Comparison of ENCODE assay signal across 20 cellular contexts in the genomic region with DNA sequence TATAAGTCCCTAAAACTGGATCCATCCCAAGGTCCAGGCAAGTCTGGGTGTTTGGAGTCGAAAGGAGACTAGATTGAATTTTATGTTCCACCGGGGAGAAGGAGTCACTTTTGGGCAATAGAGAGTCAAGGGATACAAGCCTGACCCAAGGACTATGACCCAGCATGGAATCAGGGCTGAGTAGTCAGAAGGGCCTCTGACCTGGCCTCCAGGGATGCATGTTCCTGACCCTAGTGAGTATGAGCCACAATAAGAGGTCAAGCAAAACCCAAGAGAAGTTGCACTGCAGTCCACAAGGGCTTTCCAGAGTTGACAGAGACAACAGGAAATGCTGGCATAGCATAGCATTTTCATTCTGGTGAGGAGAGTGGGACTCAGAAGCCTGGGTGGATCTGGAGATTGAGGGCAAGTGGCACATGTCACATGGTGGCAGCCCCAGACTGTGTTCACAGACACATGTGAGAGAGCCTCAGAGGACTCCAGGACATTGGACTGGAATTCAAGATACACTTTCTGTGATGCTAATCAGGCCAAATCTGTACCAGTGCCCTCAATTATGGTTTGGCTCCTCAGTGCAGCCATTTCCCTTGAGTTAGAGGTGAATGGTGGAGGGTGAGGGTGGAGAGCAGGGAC.
"Had no signal": no experiment of that assay in that cellular context is flagged by ENCODE, and none has a peak within 500 bp of the region (broad histone marks: within the 10 kb centered on the region; RNA-seq: fewer than 3 reads in every experiment).

No MANE protein-coding gene starts in this region.

- H3K27ac Mint-ChIP-seq: naive thymus-derived CD8-positive, alpha-beta T cell had no signal

- H3K4me1 Mint-ChIP-seq: naive thymus-derived CD8-positive, alpha-beta T cell; neural crest cell had no signal

- ATAC-seq: gastrocnemius medialis; mucosa of descending colon; naive thymus-derived CD8-positive, alpha-beta T cell; right cardiac atrium had no signal

- H3K27me3 Mint-ChIP-seq: naive thymus-derived CD8-positive, alpha-beta T cell had no signal

- H3K4me1 ChIP-seq: gastrocnemius medialis, heart right ventricle, spleen, tibial artery, upper lobe of left lung, vagina had no signal

- FAIRE-seq: islet of Langerhans had no signal

- H3K27ac ChIP-seq: dorsolateral prefrontal cortex, gastrocnemius medialis, heart right ventricle, ovary, spleen, tibial artery, upper lobe of left lung, vagina had no signal

- H3K4me3 ChIP-seq: dorsolateral prefrontal cortex, gastrocnemius medialis, heart right ventricle, mucosa of descending colon, ovary, spleen, tibial artery, upper lobe of left lung, vagina had no signal

- H3K9me3 ChIP-seq: gastrocnemius medialis, heart right ventricle, mucosa of descending colon, ovary, spleen, tibial artery, upper lobe of left lung, vagina had no signal

- H3K36me3 ChIP-seq: ovary, spleen had no signal

- DNase-seq: cortex of kidney; dorsolateral prefrontal cortex; effector CD8-positive, alpha-beta T cell; gastrocnemius medialis; heart right ventricle; hypothalamus; kidney glomerular epithelial cell; mucosa of descending colon; naive thymus-derived CD8-positive, alpha-beta T cell; ovary; right cardiac atrium; spleen; stimulated activated CD4-positive, alpha-beta T cell treated with anti-CD3 and anti-CD28 coated beads, Interleukin-1b, Interleukin-23, amount 100 ng/mL, for 48 hours; stimulated activated CD4-positive, alpha-beta T cell treated with anti-CD3 and anti-CD28 coated beads, Interleukin-4, amount 100 ng/mL, for 24 hours; stimulated activated naive CD4-positive, alpha-beta T cell; tibial artery; upper lobe of left lung had no signal

- H3K4me3 Mint-ChIP-seq: naive thymus-derived CD8-positive, alpha-beta T cell; neural crest cell had no signal

- H3K27me3 ChIP-seq: dorsolateral prefrontal cortex, gastrocnemius medialis, heart right ventricle, ovary, spleen, tibial artery, upper lobe of left lung, vagina had no signal
